Comparison of ENCODE assay signal across 8 cellular contexts in genomic region chr7:100159099-100159623, GRCh38. TPM values are rescaled to one million over a fixed set of nuclear protein-coding genes. Genes with fewer than 3 reads are reported as not detected.
A peak's percentile ranks its signal among the peaks of the same experiment; 100 is the strongest.
DNase-seq lines count a peak whose midpoint lies in the region; ATAC-seq and TF ChIP-seq lines count a peak whose summit lies in the region.

No MANE protein-coding gene starts in this region.

- intact Hi-C loops in breast epithelium (cut with DNase I; ENCODE audit: low total_unique reads): no loop called here
- intact Hi-C loops in sciatic nerve (cut with DNase I): no loop called here
- intact Hi-C loops in lower leg skin (cut with DNase I; ENCODE audit: low total_unique reads): no loop called here

- peak overlapping the region; percentile 90 to 96 (median 95) for H3K27ac Mint-ChIP-seq in IgD-negative memory B cell

- H3K9me3 Mint-ChIP-seq in IgD-negative memory B cell: no peaks in the 10 kb centered on the region

- peak overlapping the region; percentile 84 to 93 (median 87) for H3K4me3 Mint-ChIP-seq in IgD-negative memory B cell

- TF ChIP-seq POLR2A in breast epithelium (IDR thresholded peaks at IDR 0.05): no peak
- no peak for TF ChIP-seq POLR2A in lower leg skin (IDR thresholded peaks at IDR 0.05)

- no peak for ATAC-seq in GM18868 (IDR thresholded peaks at IDR 0.05; ENCODE audit: unreplicated experiment)
- no peak for ATAC-seq in sciatic nerve
- no peak for ATAC-seq in HG03457 (IDR thresholded peaks at IDR 0.05; ENCODE audit: unreplicated experiment)

- DNase-seq in AG04450 (ENCODE audit: low read depth, low spot score) (no peak), breast epithelium (ENCODE audit: low spot score in 2 of 2) (no peak), sciatic nerve (ENCODE audit: low spot score) (no peak), lower leg skin (ENCODE audit: low spot score in 2 of 2) (no peak)

- CTCF ChIA-PET in AG04450 (lab: Charles Lee): interaction anchor here (0.6 to 1.2 kb wide), 4 partner anchors 18 to 49 kb away, joined by 4 to 8 read pairs (median 4); no protein-coding TSS in a partner anchor

- H3K4me1 Mint-ChIP-seq in IgD-negative memory B cell: peaks cover 19 to 28% (median 28%) of the 10 kb centered on the region in 3 donors

- H3K27ac ChIP-seq in AG04450 (ENCODE audit: low read depth, low read length) (peak overlapping the region; percentile 47), breast epithelium (peak overlapping the region; percentile 76 to 86), muscle layer of colon (ENCODE audit: low read depth, low read length) (peak overlapping the region; percentile 82)

- H3K4me1 ChIP-seq in breast epithelium (peaks cover 6 to 12% of the 10 kb centered on the region in 2 donors), muscle layer of colon (ENCODE audit: insufficient read depth, low read length) (peaks cover 11% of the 10 kb centered on the region)

- TF ChIP-seq CTCF in AG04450 (IDR thresholded peaks at IDR 0.05; ENCODE audit: low read depth, low read length): no peak
- no peak for TF ChIP-seq CTCF in breast epithelium (IDR thresholded peaks at IDR 0.05)
- no peak for TF ChIP-seq CTCF in lower leg skin (IDR thresholded peaks at IDR 0.05)

- no peaks in the 10 kb centered on the region for H3K27me3 Mint-ChIP-seq in IgD-negative memory B cell

- 45 to 49% methylated on average over 7 of the region's 7 CpGs for WGBS in lower leg skin, 2 donors

- POLR2A ChIA-PET in AG04450 (lab: Yijun Ruan, JAX): interaction anchor here (0.6 to 1.2 kb wide), 3 partner anchors 9 to 40 kb away, joined by 3 to 5 read pairs (median 4); partner anchors contain the start of genes CNPY4, GAL3ST4, GPC2 and STAG3

- peaks cover 2% of the 10 kb centered on the region for H3K36me3 Mint-ChIP-seq in IgD-negative memory B cell

- H3K9me3 ChIP-seq in AG04450 (ENCODE audit: control insufficient read depth, insufficient read depth, low read length): no peaks in the 10 kb centered on the region
- no peaks in the 10 kb centered on the region for H3K9me3 ChIP-seq in breast epithelium
- H3K9me3 ChIP-seq in muscle layer of colon (ENCODE audit: low read length): no peaks in the 10 kb centered on the region

- peak overlapping the region; percentile 69 for H3K4me3 ChIP-seq in AG04450 (ENCODE audit: low read depth, low read length)
- H3K4me3 ChIP-seq in breast epithelium: peak overlapping the region; percentile 85 to 99 (median 85)
- peak overlapping the region; percentile 71 to 91 for H3K4me3 ChIP-seq in muscle layer of colon (ENCODE audit: low read depth in 1 of 2, low read length in 2 of 2)
- no peak overlapping the region for H3K4me3 ChIP-seq in lower leg skin (ENCODE audit: low read depth, poor library complexity, severe bottlenecking)

- H3K27me3 ChIP-seq in AG04450 (ENCODE audit: control insufficient read depth, insufficient read depth, low read length): no peaks in the 10 kb centered on the region
- no peaks in the 10 kb centered on the region for H3K27me3 ChIP-seq in breast epithelium
- H3K27me3 ChIP-seq in muscle layer of colon (ENCODE audit: control insufficient read depth in 1 of 2, insufficient read depth in 2 of 2, low read length in 2 of 2): no peaks in the 10 kb centered on the region

- H3K9ac ChIP-seq in muscle layer of colon (ENCODE audit: low read length): no peak overlapping the region

- H3K36me3 ChIP-seq in breast epithelium (no peaks in the 10 kb centered on the region), muscle layer of colon (ENCODE audit: insufficient read depth, low read length) (peaks cover 17% of the 10 kb centered on the region)

RNA-seq across cellular contexts. Expression of gene TRAPPC14, which starts 0.6 kb away (rescaled TPM):
- 3.5 and 6.2 TPM in 2 replicates for polyA plus RNA-seq in AG04450 (2011; rRNA removed)
- 5.3 and 11.4 TPM in 2 replicates for polyA minus RNA-seq in AG04450 (2011; rRNA and poly(A)+ RNA removed)
- polyA plus RNA-seq in IgD-negative memory B cell: 6.3 TPM
- total RNA-seq in breast epithelium: 10 to 100 TPM in 2 of 3 donors, 1 to 10 TPM in 1; 3.4 to 16.1 (median 12.6) TPM
- total RNA-seq in sciatic nerve: 15.4 TPM
- 10 to 100 TPM; 20.8 to 46.5 (median 25.2) TPM for total RNA-seq in lower leg skin

RNA-seq across cellular contexts. Expression of gene GAL3ST4, which starts 9.3 kb away (rescaled TPM):
- 14.4 and 16.0 TPM in 2 replicates for polyA plus RNA-seq in AG04450 (2011; rRNA removed)
- polyA minus RNA-seq in AG04450 (2011; rRNA and poly(A)+ RNA removed): 7.6 and 9.0 TPM in 2 replicates
- 0.38 TPM for polyA plus RNA-seq in IgD-negative memory B cell
- total RNA-seq in breast epithelium: 1 to 10 TPM in 2 of 3 donors, under 1 TPM in 1; 0.98 to 2.5 (median 1.9) TPM
- total RNA-seq in sciatic nerve: 10.8 TPM
- 10 to 100 TPM; 25.3 to 36.1 (median 27.2) TPM for total RNA-seq in lower leg skin

RNA-seq across cellular contexts. Expression of gene LAMTOR4, which starts 10.4 kb away (rescaled TPM):
- polyA plus RNA-seq in AG04450 (2011; rRNA removed) (122 and 160 TPM in 2 replicates), IgD-negative memory B cell (443 TPM)
- 30.8 and 37.4 TPM in 2 replicates for polyA minus RNA-seq in AG04450 (2011; rRNA and poly(A)+ RNA removed)
- total RNA-seq in breast epithelium (100 to 1,000 TPM; 154 to 285 (median 207) TPM), sciatic nerve (114 TPM), lower leg skin (100 to 1,000 TPM; 601 to 803 (median 717) TPM)

RNA-seq across cellular contexts. Expression of gene GPC2, which starts 18.0 kb away (rescaled TPM):
- polyA plus RNA-seq in AG04450 (2011; rRNA removed) (2.6 TPM in 2 replicates), IgD-negative memory B cell (0.23 TPM)
- 4.3 and 4.6 TPM in 2 replicates for polyA minus RNA-seq in AG04450 (2011; rRNA and poly(A)+ RNA removed)
- total RNA-seq in breast epithelium (1 to 10 TPM; 1.4 to 3.6 (median 3.4) TPM), sciatic nerve (2.7 TPM), lower leg skin (10 to 100 TPM in 3 of 4 donors, 1 to 10 TPM in 1; 7.3 to 27.4 (median 11.8) TPM)

RNA-seq across cellular contexts. Expression of gene STAG3, which starts 18.6 kb away (rescaled TPM):
- 0.15 and 0.22 TPM in 2 replicates for polyA plus RNA-seq in AG04450 (2011; rRNA removed)
- 0.09 and 0.48 TPM in 2 replicates for polyA minus RNA-seq in AG04450 (2011; rRNA and poly(A)+ RNA removed)
- polyA plus RNA-seq in IgD-negative memory B cell: 61.5 TPM
- total RNA-seq in breast epithelium: 1 to 10 TPM in 2 of 3 donors, under 1 TPM in 1; 0.80 to 3.3 (median 1.3) TPM
- 11.0 TPM for total RNA-seq in sciatic nerve
- total RNA-seq in lower leg skin: 1 to 10 TPM in 2 of 4 donors, under 1 TPM in 2; 0.34 to 1.8 (median 1.0) TPM
